In genomic region chr9:101533334-101534187, GRCh38 we compare ENCODE assay signal across 8 cellular contexts. TPM values are rescaled to one million over a fixed set of nuclear protein-coding genes. Genes with fewer than 3 reads are reported as not detected.
A peak's percentile ranks its signal among the peaks of the same experiment; 100 is the strongest.
DNase-seq lines count a peak whose midpoint lies in the region; ATAC-seq and TF ChIP-seq lines count a peak whose summit lies in the region.

TSS of gene RNF20 (plus strand) at chr9:101533853. CDS start at chr9:101535424, 1,571 bp downstream.

- no peaks in the 10 kb centered on the region for H3K9me3 ChIP-seq in RWPE2 (ENCODE audit: severe bottlenecking)

- H3K4me1 ChIP-seq in RWPE2 (ENCODE audit: insufficient read depth, poor library complexity, severe bottlenecking): peaks cover 12% of the 10 kb centered on the region

- H3K27ac Mint-ChIP-seq in activated T-helper 2 cell treated with anti-CD3 and anti-CD28 coated beads, Interferon-gamma antibody, Interleukin-2, Interleukin-4, amounts not matched to agents 10 μg/mL and 5 μg/mL and 100 μg/mL, durations not matched to agents 14 hours and 24 hours and 36 hours: peak within 1 kb of the TSS; percentile 96
- peak within 1 kb of the TSS; percentile 94 to 100 (median 99) for H3K27ac Mint-ChIP-seq in naive thymus-derived CD8-positive, alpha-beta T cell

- no peaks in the 10 kb centered on the region for H3K9me3 Mint-ChIP-seq in activated T-helper 2 cell treated with anti-CD3 and anti-CD28 coated beads, Interferon-gamma antibody, Interleukin-2, Interleukin-4, amounts not matched to agents 10 μg/mL and 5 μg/mL and 100 μg/mL, durations not matched to agents 14 hours and 24 hours and 36 hours
- no peaks in the 10 kb centered on the region for H3K9me3 Mint-ChIP-seq in naive thymus-derived CD8-positive, alpha-beta T cell

- POLR2A ChIA-PET in naive thymus-derived CD8-positive, alpha-beta T cell (lab: Charles Lee): interaction anchor here (1.6 to 1.8 kb wide), 3 partner anchors 37 to 135 kb away, joined by 8 to 18 read pairs (median 10); partner anchors contain the start of genes MRPL50 and ZNF189

- no peaks in the 10 kb centered on the region for H3K27me3 ChIP-seq in RWPE2 (ENCODE audit: insufficient read depth, poor library complexity, severe bottlenecking)

- H3K4me3 Mint-ChIP-seq in activated T-helper 2 cell treated with anti-CD3 and anti-CD28 coated beads, Interferon-gamma antibody, Interleukin-2, Interleukin-4, amounts not matched to agents 10 μg/mL and 5 μg/mL and 100 μg/mL, durations not matched to agents 14 hours and 24 hours and 36 hours (ENCODE audit: low read depth): peak within 1 kb of the TSS; percentile 88
- peak within 1 kb of the TSS; percentile 90 to 97 (median 94) for H3K4me3 Mint-ChIP-seq in naive thymus-derived CD8-positive, alpha-beta T cell

- peak; percentile 93 for ATAC-seq in RWPE2 (ENCODE audit: low read depth)
- ATAC-seq in naive thymus-derived CD8-positive, alpha-beta T cell: peak; percentile 90 to 92

- H3K36me3 ChIP-seq in RWPE2 (ENCODE audit: low read depth): peaks cover 33% of the 10 kb centered on the region

- H3K27me3 Mint-ChIP-seq in activated T-helper 2 cell treated with anti-CD3 and anti-CD28 coated beads, Interferon-gamma antibody, Interleukin-2, Interleukin-4, amounts not matched to agents 10 μg/mL and 5 μg/mL and 100 μg/mL, durations not matched to agents 14 hours and 24 hours and 36 hours (ENCODE audit: low read depth): no peaks in the 10 kb centered on the region
- H3K27me3 Mint-ChIP-seq in naive thymus-derived CD8-positive, alpha-beta T cell: peaks cover 0 to 13% (median 5%) of the 10 kb centered on the region in 5 donors

- TF ChIP-seq CTCF in RWPE2 (IDR thresholded peaks at IDR 0.05; ENCODE audit: poor library complexity, severe bottlenecking): no peak
- TF ChIP-seq CTCF in fibroblast of mammary gland (conservative IDR thresholded peaks at IDR 0.05; ENCODE audit: control insufficient read depth, insufficient read depth, low read depth, low read length): no peak

- peak within 1 kb of the TSS; percentile 71 for H3K4me3 ChIP-seq in RWPE2 (ENCODE audit: severe bottlenecking)
- peak within 1 kb of the TSS; percentile 90 for H3K4me3 ChIP-seq in fibroblast of mammary gland (ENCODE audit: control insufficient read depth, low read depth, low read length)

- H3K27ac ChIP-seq in RWPE2 (ENCODE audit: poor library complexity, severe bottlenecking): peak within 1 kb of the TSS; percentile 49

- intact Hi-C loops in activated T-helper 2 cell treated with anti-CD3 and anti-CD28 coated beads, Interferon-gamma antibody, Interleukin-2, Interleukin-4, amounts not matched to agents 10 μg/mL and 5 μg/mL and 100 μg/mL, durations not matched to agents 14 hours and 24 hours and 36 hours (cut with micrococcal nuclease): loop anchor here (1.0 to 10.0 kb wide), 2 partner anchors 135 to 419 kb away; partner anchors contain the start of genes MRPL50 and ZNF189

- DNase-seq in EH (ENCODE audit: low read depth) (peak; percentile 99), H4 (ENCODE audit: low spot score) (peak; percentile 98), LoVo (ENCODE audit: low spot score) (peak; percentile 98), RWPE2 (ENCODE audit: low spot score) (peak; percentile 100), fibroblast of mammary gland (ENCODE audit: low read depth) (peak; percentile 98)
- peak; percentile 97 for DNase-seq in activated T-helper 2 cell treated with anti-CD3 and anti-CD28 coated beads, Interferon-gamma antibody, Interleukin-2, Interleukin-4, amounts not matched to agents 10 μg/mL and 5 μg/mL and 100 μg/mL, durations not matched to agents 14 hours and 24 hours and 36 hours (ENCODE audit: low spot score)
- peak; percentile 97 to 100 (median 99) for DNase-seq in naive thymus-derived CD8-positive, alpha-beta T cell
- DNase-seq in stimulated activated naive CD4-positive, alpha-beta T cell (lab: John Stamatoyannopoulos, UW): peak; percentile 98 to 100 (median 100)

- H3K36me3 Mint-ChIP-seq in activated T-helper 2 cell treated with anti-CD3 and anti-CD28 coated beads, Interferon-gamma antibody, Interleukin-2, Interleukin-4, amounts not matched to agents 10 μg/mL and 5 μg/mL and 100 μg/mL, durations not matched to agents 14 hours and 24 hours and 36 hours (ENCODE audit: low read depth): peaks cover 9% of the 10 kb centered on the region
- H3K36me3 Mint-ChIP-seq in naive thymus-derived CD8-positive, alpha-beta T cell: peaks cover 0 to 2% (median 0%) of the 10 kb centered on the region in 3 donors

- H3K4me1 Mint-ChIP-seq in activated T-helper 2 cell treated with anti-CD3 and anti-CD28 coated beads, Interferon-gamma antibody, Interleukin-2, Interleukin-4, amounts not matched to agents 10 μg/mL and 5 μg/mL and 100 μg/mL, durations not matched to agents 14 hours and 24 hours and 36 hours (ENCODE audit: low read depth): peaks cover 15% of the 10 kb centered on the region
- peaks cover 11 to 32% (median 24%) of the 10 kb centered on the region in 4 donors for H3K4me1 Mint-ChIP-seq in naive thymus-derived CD8-positive, alpha-beta T cell

RNA-seq across cellular contexts. Expression of gene RNF20, which starts in this region (rescaled TPM):
- total RNA-seq in H4 (2014; rRNA removed; shearing (Covaris generic)): 22.1 and 27.5 TPM in 2 replicates
- total RNA-seq in activated T-helper 2 cell treated with anti-CD3 and anti-CD28 coated beads, Interferon-gamma antibody, Interleukin-2, Interleukin-4, amounts not matched to agents 10 μg/mL and 5 μg/mL and 100 μg/mL, durations not matched to agents 14 hours and 24 hours and 36 hours: 34.8 and 37.2 TPM in 2 replicates
- total RNA-seq in naive thymus-derived CD8-positive, alpha-beta T cell: 10 to 100 TPM; 48.6 to 53.8 TPM
- polyA plus RNA-seq in naive thymus-derived CD8-positive, alpha-beta T cell: 10 to 100 TPM; 30.6 to 48.2 (median 43.6) TPM

Comparison
In these comparisons a context has a peak if more than half of its experiments do, and no peak if none do; other contexts are left out.
1. Peak in every context shown above with its lines: DNase-seq, ATAC-seq, H3K4me3 ChIP-seq and H3K27ac ChIP-seq.